In the genomic region with DNA sequence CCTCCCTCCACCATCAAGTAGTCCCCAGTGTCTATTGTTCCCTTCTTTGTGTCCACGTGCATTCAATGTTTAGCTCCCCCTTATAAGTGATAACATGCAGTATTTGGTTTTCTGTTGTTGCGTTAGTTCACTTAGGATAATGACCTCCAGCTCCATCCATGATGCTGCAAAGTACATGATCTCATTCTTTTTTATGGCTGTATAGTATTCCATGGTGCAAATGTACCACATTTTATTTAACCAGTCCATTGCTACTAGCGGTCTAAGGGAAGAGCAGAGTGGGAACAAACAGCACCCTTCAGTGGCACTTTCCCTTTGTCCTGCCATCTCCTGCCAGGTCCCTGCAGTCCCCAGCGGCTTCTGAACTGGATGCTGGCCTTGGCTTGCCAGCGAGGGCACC, we compare ENCODE assay signal across 27 cellular contexts.
"Had no signal": no experiment of that assay in that cellular context is flagged by ENCODE, and none has a peak within 500 bp of the region (broad histone marks: within the 10 kb centered on the region; RNA-seq: fewer than 3 reads in every experiment).

No MANE protein-coding gene starts in this region.

- ATAC-seq: effector memory CD8-positive, alpha-beta T cell; esophagus mucosa; foreskin keratinocyte; gastroesophageal sphincter; heart left ventricle; left cardiac atrium; left lung; left ventricle myocardium superior; lower lobe of right lung; mucosa of descending colon; naive thymus-derived CD8-positive, alpha-beta T cell had no signal

- H3K27ac ChIP-seq: coronary artery, epithelial cell of prostate, foreskin keratinocyte, gastroesophageal sphincter, heart left ventricle, hepatocyte, left lung, lower lobe of right lung had no signal

- H3K4me3 ChIP-seq: coronary artery, gastroesophageal sphincter, heart left ventricle, hepatocyte, left lung, lower lobe of right lung, mucosa of descending colon had no signal

- H3K27me3 ChIP-seq: foreskin keratinocyte, gastroesophageal sphincter, heart left ventricle, hepatocyte, left lung had no signal

- H3K4me1 ChIP-seq: foreskin keratinocyte, heart left ventricle, left lung, lower lobe of right lung had no signal

- DNase-seq: effector CD8-positive, alpha-beta T cell; effector memory CD8-positive, alpha-beta T cell; endodermal cell; erythroblast; foreskin keratinocyte; heart left ventricle; hypothalamus; immature natural killer cell; islet precursor cell; kidney; kidney glomerular epithelial cell; left cardiac atrium; left lung; left ventricle myocardium superior; lower lobe of right lung; mesenchymal stem cell; mucosa of descending colon; naive B cell; naive thymus-derived CD8-positive, alpha-beta T cell had no signal

- H3K9me3 ChIP-seq: gastroesophageal sphincter, left lung, lower lobe of right lung, mucosa of descending colon had no signal

- FAIRE-seq: colon, endometrium, frontal cortex, kidney had no signal
